Comparison of ENCODE assay signal across 9 cellular contexts in the genomic region with DNA sequence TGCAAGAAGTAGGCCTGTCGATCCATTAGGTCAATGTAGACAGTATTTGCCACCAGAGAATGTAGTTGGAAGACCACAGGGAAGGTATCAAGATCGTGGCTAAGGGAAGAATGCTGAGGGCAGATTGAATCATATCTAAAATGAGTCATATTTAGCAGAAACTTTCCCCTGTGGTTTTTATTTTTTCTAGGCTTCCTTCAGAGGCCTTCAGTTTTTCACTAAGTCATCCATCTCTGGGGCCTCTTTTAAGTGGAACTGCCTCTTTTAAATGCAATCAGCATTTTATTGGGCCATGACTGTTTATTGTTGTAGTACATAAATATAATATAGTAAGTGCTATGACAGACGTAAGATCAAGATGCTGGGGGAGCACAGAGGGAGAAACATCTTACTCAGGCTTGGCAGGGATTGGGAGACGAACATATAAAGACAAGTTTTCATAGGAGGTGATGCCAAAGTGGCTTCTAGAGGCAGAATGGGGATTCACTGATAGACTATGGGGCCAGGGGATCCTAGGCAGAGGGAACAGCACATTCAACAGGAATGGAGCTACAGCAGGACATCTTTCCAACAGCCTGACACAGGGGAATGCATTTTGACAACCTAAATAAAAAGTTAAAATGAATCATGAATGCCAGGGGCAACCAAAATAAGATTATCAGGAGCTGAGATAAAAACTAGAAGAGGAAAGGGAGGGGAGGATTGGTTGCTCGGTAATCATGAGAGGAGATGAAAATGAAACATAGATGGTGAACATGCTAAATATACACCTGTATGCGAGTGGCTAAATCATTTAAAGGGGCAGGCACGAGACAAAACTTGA. TPM values are rescaled to one million over a fixed set of nuclear protein-coding genes. Genes with fewer than 3 reads are reported as not detected.
DNase-seq lines count a peak whose midpoint lies in the region; ATAC-seq and TF ChIP-seq lines count a peak whose summit lies in the region.
"Had no signal": no experiment of that assay in that cellular context is flagged by ENCODE, and none has a peak within 500 bp of the region (broad histone marks: within the 10 kb centered on the region; RNA-seq: fewer than 3 reads in every experiment).

No MANE protein-coding gene starts in this region.

- no peaks in the 10 kb centered on the region for H4K20me1 ChIP-seq in mammary epithelial cell (ENCODE audit: insufficient read depth, low read length)

- no peaks in the 10 kb centered on the region for H3K4me1 Mint-ChIP-seq in nephron progenitor cell

- H3K36me3 ChIP-seq in mammary epithelial cell (ENCODE audit: insufficient read depth, low read length): no peaks in the 10 kb centered on the region
- H3K36me3 ChIP-seq: colonic mucosa had no signal

- H3K9me3 Mint-ChIP-seq in nephron progenitor cell: peaks cover 4% of the 10 kb centered on the region

- no peaks in the 10 kb centered on the region for H3K27me3 ChIP-seq in mammary epithelial cell (ENCODE audit: insufficient read depth, low read length)
- H3K27me3 ChIP-seq: colonic mucosa had no signal

- dilution Hi-C loops in mammary epithelial cell (cut with HindIII; ENCODE audit: low sequenced_read_pairs): no loop called here

- peaks cover 17% of the 10 kb centered on the region for H3K27me3 Mint-ChIP-seq in nephron progenitor cell (ENCODE audit: low read depth, poor library complexity)

- BruUV-seq in mammary epithelial cell (replicated peaks; lab: Mats Ljungman, UMichigan): no TSS peak

- in situ Hi-C loops in mammary epithelial cell (cut with MboI; ENCODE audit: low sequenced_read_pairs in 2 of 2): no loop called here

- no peaks in the 10 kb centered on the region for H3K36me3 Mint-ChIP-seq in nephron progenitor cell (ENCODE audit: low read depth)

- H3K4me2 ChIP-seq in mammary epithelial cell (ENCODE audit: insufficient read depth, low read depth, low read length): no peak overlapping the region

- no peak overlapping the region for H3K4me3 Mint-ChIP-seq in nephron progenitor cell

- no peak overlapping the region for H3K27ac Mint-ChIP-seq in nephron progenitor cell

- no peaks in the 10 kb centered on the region for H3K9me3 ChIP-seq in mammary epithelial cell (replicated peaks; ENCODE audit: insufficient read depth, low read length)
- H3K9me3 ChIP-seq: colonic mucosa had no signal

- peak overlapping the region; percentile 67 for H3K27ac ChIP-seq in mammary epithelial cell (ENCODE audit: insufficient read depth, low read depth, low read length)
- H3K27ac ChIP-seq: colonic mucosa had no signal

- DNase-seq in AG08395 (ENCODE audit: low spot score) (peak; percentile 86), GM20000 (ENCODE audit: low spot score) (peak; percentile 27), HK-2 (ENCODE audit: unreplicated experiment) (peak; percentile 21), mammary epithelial cell (peak; percentile 87), nephron progenitor cell (no peak), NCI-H187 treated with DMSO at 0.1 percent for 48 hours (lab: John Stamatoyannopoulos, UW) (no peak), mucosa of gallbladder (ENCODE audit: low spot score) (no peak)
- DNase-seq: colonic mucosa had no signal

- peak overlapping the region; percentile 51 for H2AFZ ChIP-seq in mammary epithelial cell (ENCODE audit: low read depth, low read length)

- intact Hi-C loops in mammary epithelial cell (cut with micrococcal nuclease): no loop called here

- TF ChIP-seq CTCF in GM20000 (IDR thresholded peaks at IDR 0.05; ENCODE audit: extremely low read depth, missing control alignments) (no peak), mammary epithelial cell (conservative IDR thresholded peaks at IDR 0.05 in 1 of 2, IDR thresholded peaks at IDR 0.05 in 1 of 2; ENCODE audit: extremely low read depth in 1 of 2, insufficient read depth in 1 of 2, low read depth in 1 of 2, low read length in 2 of 2) (no peak), nephron progenitor cell (IDR thresholded peaks at IDR 0.05) (no peak)

- no peak overlapping the region for H3K4me3 ChIP-seq in mammary epithelial cell (replicated peaks in 1 of 3; ENCODE audit: insufficient read depth in 1 of 3, low read depth in 2 of 3, low read length in 3 of 3)
- H3K4me3 ChIP-seq: colonic mucosa had no signal

- CTCF ChIA-PET in mammary epithelial cell (lab: Charles Lee; ENCODE audit: low non-redundant PET): no interaction called here

- H3K79me2 ChIP-seq in mammary epithelial cell (ENCODE audit: insufficient read depth, low read length): no peaks in the 10 kb centered on the region

- peaks cover 18% of the 10 kb centered on the region for H3K4me1 ChIP-seq in mammary epithelial cell (ENCODE audit: insufficient read depth, low read length)
- H3K4me1 ChIP-seq: colonic mucosa had no signal

- no peak for ATAC-seq in HG03025 (IDR thresholded peaks at IDR 0.05; ENCODE audit: low FRiP score, unreplicated experiment)

- WGBS in mammary epithelial cell (ENCODE audit: low coverage, missing lambda C conversion rate): 60% methylated on average over 7 of the region's 7 CpGs

- H3K9ac ChIP-seq in mammary epithelial cell (ENCODE audit: insufficient read depth, low read length): no peak overlapping the region

RNA-seq across cellular contexts. Expression of a gene that starts 20.1 kb away (rescaled TPM):
- total RNA-seq in mammary epithelial cell: not detected
- not detected for polyA plus RNA-seq in mammary epithelial cell
- not detected for polyA minus RNA-seq in mammary epithelial cell
- total RNA-seq in mucosa of gallbladder: not detected
- total RNA-seq: colonic mucosa had no signal

Comparison
In these comparisons a context has a peak if more than half of its experiments do, and no peak if none do; other contexts are left out.
1. DNase-seq: peak in AG08395 (single experiment), GM20000 (single experiment), HK-2 (single experiment) and mammary epithelial cell (single experiment); none in nephron progenitor cell (single experiment), NCI-H187 treated with DMSO at 0.1 percent for 48 hours (single experiment) and mucosa of gallbladder (single experiment).